In the genomic region with DNA sequence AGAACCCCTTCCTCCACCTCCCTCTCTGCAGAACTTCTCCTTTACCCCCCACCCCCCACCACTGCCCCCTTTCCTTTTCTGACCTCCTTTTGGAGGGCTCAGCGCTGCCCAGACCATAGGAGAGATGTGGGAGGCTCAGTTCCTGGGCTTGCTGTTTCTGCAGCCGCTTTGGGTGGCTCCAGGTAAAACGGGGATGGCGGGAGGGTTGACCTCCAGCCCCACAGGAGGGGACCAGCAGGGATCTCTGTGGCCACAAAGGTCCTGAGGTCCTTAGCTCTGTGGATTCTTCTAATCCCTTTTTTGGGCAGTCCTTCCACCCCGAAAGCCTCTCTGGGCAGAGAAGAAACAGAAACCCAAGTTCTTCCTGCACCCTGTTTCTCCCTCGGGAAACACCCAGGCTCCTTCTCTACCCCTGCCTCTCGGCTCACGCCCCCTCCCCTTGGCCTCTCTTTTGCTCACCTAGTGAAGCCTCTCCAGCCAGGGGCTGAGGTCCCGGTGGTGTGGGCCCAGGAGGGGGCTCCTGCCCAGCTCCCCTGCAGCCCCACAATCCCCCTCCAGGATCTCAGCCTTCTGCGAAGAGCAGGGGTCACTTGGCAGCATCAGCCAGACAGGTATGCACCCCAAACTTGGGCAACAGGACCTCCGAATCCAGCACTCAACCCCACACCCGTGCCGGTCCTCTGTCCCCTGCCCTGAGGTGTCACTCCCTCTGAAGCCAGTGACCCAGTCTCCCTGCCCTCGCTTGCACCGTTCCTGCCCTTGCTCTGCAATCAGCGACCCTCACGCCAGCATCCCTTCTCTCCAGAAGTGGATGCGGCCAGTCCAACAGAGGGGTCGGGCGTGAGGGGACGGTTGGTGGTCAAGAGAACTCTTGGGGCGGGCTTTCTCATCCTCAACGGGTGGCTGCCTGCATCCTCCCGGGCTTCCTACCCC, we compare ENCODE assay signal across 11 cellular contexts. TPM values are rescaled to one million over a fixed set of nuclear protein-coding genes. Genes with fewer than 3 reads are reported as not detected.
DNase-seq lines count a peak whose midpoint lies in the region; TF ChIP-seq lines count a peak whose summit lies in the region.
"Had no signal": no experiment of that assay in that cellular context is flagged by ENCODE, and none has a peak within 500 bp of the region (broad histone marks: within the 10 kb centered on the region; RNA-seq: fewer than 3 reads in every experiment).

No MANE protein-coding gene starts in this region.

- no peak overlapping the region for H3K4me2 ChIP-seq in osteoblast (ENCODE audit: insufficient read depth, low read length)

- TF ChIP-seq CTCF in GM06990 (IDR thresholded peaks at IDR 0.05; ENCODE audit: insufficient read depth, low read length, poor library complexity, severe bottlenecking) (no peak), osteoblast (IDR thresholded peaks at IDR 0.05; ENCODE audit: extremely low read depth, low read depth, low read length) (no peak)

- H3K4me3 ChIP-seq in GM06990 (replicated peaks; ENCODE audit: low read depth, low read length) = peak overlapping the region; percentile 45
- H3K4me3 ChIP-seq in HUES6 (ENCODE audit: low read depth, low read length) = peak overlapping the region; percentile 48
- H3K4me3 ChIP-seq in duodenal mucosa (ENCODE audit: low read depth in 1 of 2, low read length in 2 of 2) = peak overlapping the region; percentile 6 to 51
- H3K4me3 ChIP-seq in osteoblast (ENCODE audit: insufficient read depth, low read length) = no peak overlapping the region

- DNase-seq in GM06990 (ENCODE audit: extremely low read depth, insufficient read length) (no peak), osteoblast (ENCODE audit: insufficient read length, low spot score, missing footprints) (peak; percentile 85), NOMO-1 treated with DMSO at 0.1 percent for 48 hours (lab: John Stamatoyannopoulos, UW; ENCODE audit: unreplicated experiment) (no peak), ureter (ENCODE audit: low spot score) (no peak), NCI-H2029 (lab: John Stamatoyannopoulos, UW) (no peak), NCI-H1092 (lab: John Stamatoyannopoulos, UW) (no peak)
- DNase-seq: cortex of kidney, nucleus accumbens, SHP77 treated with DMSO at 0.1 percent for 48 hours had no signal

- H3K27me3 ChIP-seq in GM06990 (replicated peaks; ENCODE audit: control insufficient read depth, insufficient read depth, low read length) (no peaks in the 10 kb centered on the region), HUES6 (ENCODE audit: control insufficient read depth, insufficient read depth, low read length) (peaks cover 53% of the 10 kb centered on the region), duodenal mucosa (ENCODE audit: control insufficient read depth in 1 of 2, insufficient read depth in 2 of 2, low read length in 2 of 2) (peaks cover 9 to 16% of the 10 kb centered on the region in 2 donors), osteoblast (ENCODE audit: insufficient read depth, low read length) (no peaks in the 10 kb centered on the region)

- H4K20me1 ChIP-seq in osteoblast (ENCODE audit: insufficient read depth, low read length) = peaks cover 30% of the 10 kb centered on the region

- no peak overlapping the region for H2AFZ ChIP-seq in osteoblast (ENCODE audit: low read length)

- no peak overlapping the region for H3K9ac ChIP-seq in HUES6 (ENCODE audit: low read length)
- peak overlapping the region in 1 of 2 donors; percentile 51 for H3K9ac ChIP-seq in duodenal mucosa (ENCODE audit: low read depth in 1 of 2, low read length in 2 of 2)

- H3K79me2 ChIP-seq in osteoblast (ENCODE audit: insufficient read depth, low read length) = peaks cover 17% of the 10 kb centered on the region

- H3K4me1 ChIP-seq in HUES6 (ENCODE audit: control insufficient read depth, insufficient read depth, low read length) (peaks cover 40% of the 10 kb centered on the region), duodenal mucosa (ENCODE audit: control insufficient read depth in 1 of 2, insufficient read depth in 2 of 2, low read length in 2 of 2) (peaks cover 22 to 23% of the 10 kb centered on the region in 2 donors), osteoblast (ENCODE audit: insufficient read depth, low read length) (peaks cover 12% of the 10 kb centered on the region)

- H3K9me3 ChIP-seq in HUES6 (ENCODE audit: control insufficient read depth, insufficient read depth, low read depth, low read length) (no peaks in the 10 kb centered on the region), duodenal mucosa (ENCODE audit: control insufficient read depth in 1 of 2, low read length in 2 of 2) (no peaks in the 10 kb centered on the region), osteoblast (ENCODE audit: low read depth, low read length) (no peaks in the 10 kb centered on the region)

- H3K36me3 ChIP-seq in GM06990 (ENCODE audit: control insufficient read depth, insufficient read depth, low read length) (no peaks in the 10 kb centered on the region; the same call in none of the 2 replicates), HUES6 (ENCODE audit: control insufficient read depth, insufficient read depth, low read length) (peaks cover 29% of the 10 kb centered on the region), duodenal mucosa (ENCODE audit: control insufficient read depth in 1 of 2, insufficient read depth in 2 of 2, low read length in 2 of 2) (peaks cover 0 to 6% of the 10 kb centered on the region in 2 donors), osteoblast (ENCODE audit: insufficient read depth, low read length) (peaks cover 15% of the 10 kb centered on the region)

- H3K27ac ChIP-seq in HUES6 (ENCODE audit: low read depth, low read length) (no peak overlapping the region), duodenal mucosa (ENCODE audit: low read depth, low read length) (no peak overlapping the region), osteoblast (ENCODE audit: low read depth, low read length) (no peak overlapping the region)

RNA-seq across cellular contexts. Expression of a gene that starts 0.7 kb away (rescaled TPM):
- total RNA-seq in osteoblast (not detected in 2 replicates), ureter (2.3 TPM)

RNA-seq across cellular contexts. Expression of a gene that starts 6.8 kb away (rescaled TPM):
- total RNA-seq in osteoblast (70.4 and 72.7 TPM in 2 replicates), ureter (288 TPM)

RNA-seq across cellular contexts. Expression of a gene that starts 16.3 kb away (rescaled TPM):
- total RNA-seq in osteoblast = 10.9 and 15.0 TPM in 2 replicates
- total RNA-seq in ureter = 18.0 TPM

RNA-seq across cellular contexts. Expression of a gene that starts 20.1 kb away (rescaled TPM):
- total RNA-seq in osteoblast (118 and 138 TPM in 2 replicates), ureter (139 TPM)

RNA-seq across cellular contexts. Expression of a gene that starts 48.6 kb away (rescaled TPM):
- 1.4 and 5.0 TPM in 2 replicates for total RNA-seq in osteoblast
- total RNA-seq in ureter = 2.5 TPM
